ENCODE assay signal across 9 cellular contexts in the genomic region with DNA sequence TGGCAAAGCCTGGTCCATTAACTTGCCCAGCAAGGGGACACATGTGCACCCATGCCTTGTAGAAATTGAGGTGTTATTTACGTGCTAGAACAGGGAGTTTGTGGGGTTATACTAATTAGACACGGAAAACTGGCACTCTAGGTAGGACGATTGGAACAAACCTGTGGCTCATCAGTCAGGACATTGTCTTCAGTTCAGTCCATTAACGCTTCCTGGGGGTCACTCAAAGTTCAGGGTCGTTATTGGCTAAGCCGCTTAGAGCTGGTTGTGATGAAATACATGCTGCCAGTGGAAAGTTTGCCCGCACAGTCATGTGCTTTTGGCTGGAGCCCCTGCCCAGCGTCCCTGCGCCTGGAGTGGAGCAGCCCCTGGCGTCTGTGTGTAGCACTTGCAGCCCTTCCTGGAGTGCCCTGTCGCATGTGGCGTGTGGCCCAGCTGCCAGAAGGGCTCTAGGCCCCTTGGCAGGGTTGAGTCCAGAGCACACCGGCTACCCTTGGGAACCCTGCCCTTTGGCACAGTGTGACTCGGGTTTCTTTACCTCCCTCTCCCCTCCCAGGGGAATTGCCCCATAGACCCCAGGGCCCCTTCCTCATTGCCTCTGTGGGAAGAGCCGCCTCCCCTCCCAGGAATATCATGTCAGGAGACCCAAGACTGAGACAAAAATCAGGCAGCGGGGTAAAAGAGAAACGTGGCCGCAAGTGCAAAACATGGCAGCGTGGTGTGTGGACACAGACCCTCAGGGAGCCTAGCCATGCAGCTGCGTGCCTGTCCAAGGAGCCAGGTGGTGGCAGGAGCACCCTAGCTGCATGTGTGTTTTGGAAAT. TPM values are rescaled to one million over a fixed set of nuclear protein-coding genes. Genes with fewer than 3 reads are reported as not detected.
A peak's percentile ranks its signal among the peaks of the same experiment; 100 is the strongest.
DNase-seq lines count a peak whose midpoint lies in the region; ATAC-seq and TF ChIP-seq lines count a peak whose summit lies in the region.
"Had no signal": no experiment of that assay in that cellular context is flagged by ENCODE, and none has a peak within 500 bp of the region (broad histone marks: within the 10 kb centered on the region; RNA-seq: fewer than 3 reads in every experiment).

No MANE protein-coding gene starts in this region.

- TF ChIP-seq CTCF in GM12865 (IDR thresholded peaks at IDR 0.05; ENCODE audit: insufficient read depth, low read depth, low read length, missing control alignments) (peak; percentile 10), psoas muscle (IDR thresholded peaks at IDR 0.05) (peak; percentile 91)

- ATAC-seq in SK-N-SH treated with all-trans-retinoic acid at 6 μM for 48 hours (peak; percentile 7; the same call in 1 of the 3 replicates), psoas muscle (peak; percentile 98 to 99 (median 99))

- no peaks in the 10 kb centered on the region for H3K9me3 ChIP-seq in psoas muscle

- H3K27ac ChIP-seq in psoas muscle: peak overlapping the region; percentile 53

- DNase-seq in GM12865 (ENCODE audit: low read depth) (no peak), head of caudate nucleus (peak in 41 of 42 donors; percentile 72 to 94 (median 84)), psoas muscle (peak; percentile 83 to 93), SW480 (ENCODE audit: low spot score) (no peak), T-helper 2 cell (no peak), NCI-H2227 treated with DMSO at 0.1 percent for 48 hours (lab: John Stamatoyannopoulos, UW) (no peak)
- DNase-seq in activated CD8-positive, alpha-beta memory T cell treated with anti-CD3 and anti-CD28 coated beads, Interleukin-2, amount 50 U/mL, for 4 hours: no peak

- intact Hi-C loops in head of caudate nucleus (cut with DNase I): no loop called here
- intact Hi-C loops in psoas muscle (cut with DNase I): loop anchor here in 1 of 2 donors (2.0 to 10.0 kb wide), 2 partner anchors 30 to 104 kb away; no protein-coding TSS in a partner anchor

- peaks cover 32% of the 10 kb centered on the region for H3K4me1 ChIP-seq in psoas muscle

- no peak overlapping the region for H3K4me3 ChIP-seq in GM12865 (ENCODE audit: low read depth, low read length)
- H3K4me3 ChIP-seq in psoas muscle: peak overlapping the region; percentile 36

- no peaks in the 10 kb centered on the region for H3K27me3 ChIP-seq in psoas muscle (ENCODE audit: insufficient read depth in 3 of 3, low read length in 2 of 3)

- H3K36me3 ChIP-seq in psoas muscle (ENCODE audit: insufficient read depth in 1 of 2, low read depth in 1 of 2): no peaks in the 10 kb centered on the region

- 29 to 50% (median 41%) methylated on average over 20 of the region's 20 CpGs for WGBS in psoas muscle, 3 donors

TF ChIP-seq in SK-N-SH treated with all-trans-retinoic acid at 6 μM for 48 hours, 23 proteins besides CTCF, POLR2A, EP300 and RAD21:
- no peak for TF ChIP-seq ESRRG (CRISPR knock-in tag; IDR thresholded peaks at IDR 0.05)
- TF ChIP-seq, protein P1, sequence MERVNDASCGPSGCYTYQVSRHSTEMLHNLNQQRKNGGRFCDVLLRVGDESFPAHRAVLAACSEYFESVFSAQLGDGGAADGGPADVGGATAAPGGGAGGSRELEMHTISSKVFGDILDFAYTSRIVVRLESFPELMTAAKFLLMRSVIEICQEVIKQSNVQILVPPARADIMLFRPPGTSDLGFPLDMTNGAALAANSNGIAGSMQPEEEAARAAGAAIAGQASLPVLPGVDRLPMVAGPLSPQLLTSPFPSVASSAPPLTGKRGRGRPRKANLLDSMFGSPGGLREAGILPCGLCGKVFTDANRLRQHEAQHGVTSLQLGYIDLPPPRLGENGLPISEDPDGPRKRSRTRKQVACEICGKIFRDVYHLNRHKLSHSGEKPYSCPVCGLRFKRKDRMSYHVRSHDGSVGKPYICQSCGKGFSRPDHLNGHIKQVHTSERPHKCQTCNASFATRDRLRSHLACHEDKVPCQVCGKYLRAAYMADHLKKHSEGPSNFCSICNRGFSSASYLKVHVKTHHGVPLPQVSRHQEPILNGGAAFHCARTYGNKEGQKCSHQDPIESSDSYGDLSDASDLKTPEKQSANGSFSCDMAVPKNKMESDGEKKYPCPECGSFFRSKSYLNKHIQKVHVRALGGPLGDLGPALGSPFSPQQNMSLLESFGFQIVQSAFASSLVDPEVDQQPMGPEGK (CRISPR knock-in tag; IDR thresholded peaks at IDR 0.05; ENCODE audit: borderline replicate concordance): no peak
- TF ChIP-seq ZNF70 (CRISPR knock-in tag; IDR thresholded peaks at IDR 0.05): no peak
- TF ChIP-seq ZNF8 (CRISPR knock-in tag; IDR thresholded peaks at IDR 0.05): no peak
- TF ChIP-seq ISL1 (CRISPR knock-in tag; IDR thresholded peaks at IDR 0.05): no peak
- TF ChIP-seq RARB (CRISPR knock-in tag; IDR thresholded peaks at IDR 0.05): no peak
- TF ChIP-seq SNAI2 (CRISPR knock-in tag; IDR thresholded peaks at IDR 0.05): no peak
- TF ChIP-seq TCF4 (CRISPR knock-in tag; IDR thresholded peaks at IDR 0.05; ENCODE audit: borderline replicate concordance): no peak
- TF ChIP-seq OSR1 (CRISPR knock-in tag; IDR thresholded peaks at IDR 0.05): no peak
- no peak for TF ChIP-seq ZFP3 (CRISPR knock-in tag; IDR thresholded peaks at IDR 0.05)
- TF ChIP-seq, protein P2, sequence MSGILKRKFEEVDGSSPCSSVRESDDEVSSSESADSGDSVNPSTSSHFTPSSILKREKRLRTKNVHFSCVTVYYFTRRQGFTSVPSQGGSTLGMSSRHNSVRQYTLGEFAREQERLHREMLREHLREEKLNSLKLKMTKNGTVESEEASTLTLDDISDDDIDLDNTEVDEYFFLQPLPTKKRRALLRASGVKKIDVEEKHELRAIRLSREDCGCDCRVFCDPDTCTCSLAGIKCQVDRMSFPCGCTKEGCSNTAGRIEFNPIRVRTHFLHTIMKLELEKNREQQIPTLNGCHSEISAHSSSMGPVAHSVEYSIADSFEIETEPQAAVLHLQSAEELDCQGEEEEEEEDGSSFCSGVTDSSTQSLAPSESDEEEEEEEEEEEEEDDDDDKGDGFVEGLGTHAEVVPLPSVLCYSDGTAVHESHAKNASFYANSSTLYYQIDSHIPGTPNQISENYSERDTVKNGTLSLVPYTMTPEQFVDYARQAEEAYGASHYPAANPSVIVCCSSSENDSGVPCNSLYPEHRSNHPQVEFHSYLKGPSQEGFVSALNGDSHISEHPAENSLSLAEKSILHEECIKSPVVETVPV (CRISPR knock-in tag; IDR thresholded peaks at IDR 0.05): no peak

RNA-seq across cellular contexts. Expression of a gene that starts 9.8 kb away (rescaled TPM):
- 1 to 10 TPM; 1.6 to 3.2 (median 2.8) TPM for total RNA-seq in psoas muscle
- polyA plus RNA-seq in psoas muscle: 1 to 10 TPM; 2.6 to 3.8 (median 3.7) TPM

RNA-seq across cellular contexts. Expression of a gene that starts 20.3 kb away (rescaled TPM):
- 100 to 1,000 TPM; 112 to 212 (median 137) TPM for total RNA-seq in psoas muscle
- polyA plus RNA-seq in psoas muscle: 100 to 1,000 TPM in 1 of 3 donors, 10 to 100 TPM in 2; 80.2 to 133 (median 83.2) TPM

RNA-seq across cellular contexts. Expression of a gene that starts 47.5 kb away (rescaled TPM):
- total RNA-seq in psoas muscle: 10 to 100 TPM in 2 of 4 donors, 1 to 10 TPM in 2; 4.1 to 17.9 (median 8.7) TPM
- 1 to 10 TPM; 6.3 to 7.7 (median 7.3) TPM for polyA plus RNA-seq in psoas muscle
- polyA plus RNA-seq: keratinocyte had no signal

Comparison
In these comparisons a context has a peak if more than half of its experiments do, and no peak if none do; other contexts are left out.
1. DNase-seq: peak in head of caudate nucleus (41 of 42) and psoas muscle (2 of 2); none in GM12865 (single experiment), SW480 (single experiment), T-helper 2 cell (0 of 5), activated CD8-positive, alpha-beta memory T cell treated with anti-CD3 and anti-CD28 coated beads, Interleukin-2, amount 50 U/mL, for 4 hours (single experiment) and NCI-H2227 treated with DMSO at 0.1 percent for 48 hours (single experiment).